In genomic region chr22:43378011-43378704, GRCh38 we compare ENCODE assay signal across 10 cellular contexts. TPM values are rescaled to one million over a fixed set of nuclear protein-coding genes. Genes with fewer than 3 reads are reported as not detected.
A peak's percentile ranks its signal among the peaks of the same experiment; 100 is the strongest.
DNase-seq lines count a peak whose midpoint lies in the region; ATAC-seq, FAIRE-seq and TF ChIP-seq lines count a peak whose summit lies in the region.
"Had no signal": no experiment of that assay in that cellular context is flagged by ENCODE, and none has a peak within 500 bp of the region (broad histone marks: within the 10 kb centered on the region; RNA-seq: fewer than 3 reads in every experiment).

No MANE protein-coding gene starts in this region.

- SMC1A ChIA-PET in GM12878 (lab: Charles Lee; ENCODE audit: uncharacterized antibody, unreplicated experiment): interaction anchor here (1.8 kb wide), 1 partner anchor 104 kb away, joined by 7 read pairs; no protein-coding TSS in a partner anchor

- no peak for TF ChIP-seq POLR2A in GM12878 (IDR thresholded peaks at IDR 0.05; ENCODE audit: low read depth, low read length)

- in situ Hi-C loops in KBM-7 (cut with MboI; ENCODE audit: low pct_unique_long_range_greater_than_20kb, low sequenced_read_pairs) (no loop called here), GM12878 (cut with MboI) (no loop called here)

- peak overlapping the region; percentile 76 for H3K4me2 ChIP-seq in GM12878 (ENCODE audit: control insufficient read depth, insufficient read depth)

- H3K4me3 ChIP-seq in GM12878: peak overlapping the region; percentile 34; the same call in 1 of the 2 replicates
- H3K4me3 ChIP-seq in small intestine (ENCODE audit: low read depth in 1 of 2, low read length in 2 of 2): no peak overlapping the region
- no peak overlapping the region for H3K4me3 ChIP-seq in heart right ventricle

- no peak overlapping the region; the same call in 1 of the 2 replicates for H3K9ac ChIP-seq in GM12878 (ENCODE audit: control insufficient read depth, insufficient read depth, low read length)

- no peaks in the 10 kb centered on the region for H3K79me2 ChIP-seq in GM12878 (ENCODE audit: control insufficient read depth, insufficient read depth, low read length)

- no peaks in the 10 kb centered on the region for H4K20me1 ChIP-seq in GM12878 (ENCODE audit: control insufficient read depth, insufficient read depth)

- BruUV-seq in GM12878 (replicated peaks; lab: Mats Ljungman, UMichigan): no TSS peak

- 1% methylated on average over 7 of the region's 7 CpGs for WGBS in GM12878 (ENCODE audit: insufficient coverage, insufficient replicate concordance, low lambda C conversion rate, missing lambda C conversion rate)
- 11 to 21% (median 12%) methylated on average over 7 of the region's 7 CpGs for WGBS in small intestine, 3 donors
- WGBS in heart right ventricle, 2 donors: 35 to 44% methylated on average over 7 of the region's 7 CpGs

- FAIRE-seq in GM12878 (lab: Jason Lieb, UNC) (peak; percentile 99), small intestine (lab: Jason Lieb, UNC) (no peak)

- H2AFZ ChIP-seq in GM12878 (ENCODE audit: control insufficient read depth, low read depth, low read length): no peak overlapping the region

- DNase-seq in NCI-H1417 (lab: John Stamatoyannopoulos, UW) (peak in 2 of 3 experiments; percentile 5 to 41), NCI-H1417 treated with DMSO at 0.1 percent for 48 hours (lab: John Stamatoyannopoulos, UW) (no peak), KBM-7 (peak; percentile 58), GM12878 (ENCODE audit: low read depth, low spot score) (peak; percentile 63), small intestine (peak; percentile 32), heart right ventricle (no peak), SIG-M5 (lab: John Stamatoyannopoulos, UW) (no peak)
- no peak for DNase-seq in activated CD4-positive, alpha-beta T cell treated with anti-CD3 and anti-CD28 coated beads, Interleukin-2, amount 50 U/mL, for 1 hour
- DNase-seq: activated gamma-delta T cell had no signal

- H3K36me3 ChIP-seq in GM12878 (ENCODE audit: control insufficient read depth in 2 of 2, insufficient read depth in 2 of 2, low read length in 1 of 2) (no peaks in the 10 kb centered on the region), small intestine (ENCODE audit: control insufficient read depth in 2 of 2, insufficient read depth in 2 of 2, low read length in 2 of 2) (no peaks in the 10 kb centered on the region), heart right ventricle (no peaks in the 10 kb centered on the region)

- ATAC-seq in GM12878: peak; percentile 79
- ATAC-seq in heart right ventricle: no peak

- 0 out of 4 replicates have a peak, but pooled peaks of 1 of the 2 experiments have one; percentile 66 for TF ChIP-seq EP300 in GM12878 (IDR thresholded peaks at IDR 0.05; ENCODE audit: borderline replicate concordance in 1 of 2, control insufficient read depth in 1 of 2, low read depth in 2 of 2, low read length in 2 of 2)

- POLR2A ChIA-PET in GM12878 (lab: Charles Lee): no interaction called here

- no peak for TF ChIP-seq RAD21 in GM12878 (IDR thresholded peaks at IDR 0.05; ENCODE audit: insufficient read depth, low read depth, low read length)

- H3K4me1 ChIP-seq in GM12878 (ENCODE audit: control insufficient read depth, insufficient read depth, low read length) (peaks cover 27% of the 10 kb centered on the region), small intestine (ENCODE audit: control insufficient read depth in 2 of 2, insufficient read depth in 1 of 2, low read depth in 1 of 2, low read length in 1 of 2) (peaks cover 0 to 8% of the 10 kb centered on the region in 2 donors), heart right ventricle (peaks cover 0 to 16% (median 0%) of the 10 kb centered on the region in 9 donors)

- peaks cover 10% of the 10 kb centered on the region; the same call in 2 of the 3 replicates for H3K9me3 ChIP-seq in GM12878 (replicated peaks; ENCODE audit: control insufficient read depth, insufficient read depth, low read length)
- H3K9me3 ChIP-seq in small intestine (ENCODE audit: control insufficient read depth, low read depth): no peaks in the 10 kb centered on the region
- H3K9me3 ChIP-seq in heart right ventricle: peaks cover 0 to 12% (median 7%) of the 10 kb centered on the region in 11 donors

- H3K27me3 ChIP-seq in GM12878 (replicated peaks in 1 of 2; ENCODE audit: control insufficient read depth in 2 of 2, insufficient read depth in 2 of 2, low read length in 1 of 2): peaks cover 0 to 2% of the 10 kb centered on the region in 2 experiments; a peak in 2 of 4 replicates
- no peaks in the 10 kb centered on the region for H3K27me3 ChIP-seq in small intestine (ENCODE audit: control insufficient read depth in 2 of 2, insufficient read depth in 2 of 2, low read length in 2 of 2)
- H3K27me3 ChIP-seq in heart right ventricle: peaks cover 0 to 81% (median 44%) of the 10 kb centered on the region in 7 donors

- H3K27ac ChIP-seq in GM12878 (ENCODE audit: control insufficient read depth, insufficient read depth) (peak overlapping the region; percentile 45; the same call in 1 of the 2 replicates), small intestine (ENCODE audit: low read depth in 1 of 2, low read length in 1 of 2) (peak overlapping the region; percentile 26 to 67), heart right ventricle (no peak overlapping the region)
- H3K27ac ChIP-seq: 22Rv1 had no signal

- RAD21 ChIA-PET in GM12878 (lab: Charles Lee; ENCODE audit: unreplicated experiment): interaction anchor here (0.8 kb wide), 1 partner anchor 105 kb away, joined by 3 read pairs; no protein-coding TSS in a partner anchor

- intact Hi-C loops in GM12878 (cut with micrococcal nuclease; ENCODE audit: unreplicated experiment): no loop called here
- intact Hi-C loops in heart right ventricle (cut with DNase I): no loop called here

- CTCF ChIA-PET in GM12878 (lab: Yijun Ruan, JAX): interaction anchor here (0.6 to 2.7 kb wide), 4 partner anchors 10 to 105 kb away, joined by 3 to 13 read pairs (median 7); no protein-coding TSS in a partner anchor

- TF ChIP-seq CTCF in GM12878 (IDR thresholded peaks at IDR 0.05 in 2 of 3, conservative IDR thresholded peaks at IDR 0.05 in 1 of 3; ENCODE audit: control insufficient read depth in 2 of 3, extremely low read depth in 1 of 3, insufficient read depth in 1 of 3, low read depth in 3 of 3, low read length in 3 of 3): no peak
- no peak for TF ChIP-seq CTCF in heart right ventricle (IDR thresholded peaks at IDR 0.05)

TF ChIP-seq in GM12878, 131 proteins besides CTCF, POLR2A, EP300 and RAD21 (continues in another document):
- TF ChIP-seq, protein P1, sequence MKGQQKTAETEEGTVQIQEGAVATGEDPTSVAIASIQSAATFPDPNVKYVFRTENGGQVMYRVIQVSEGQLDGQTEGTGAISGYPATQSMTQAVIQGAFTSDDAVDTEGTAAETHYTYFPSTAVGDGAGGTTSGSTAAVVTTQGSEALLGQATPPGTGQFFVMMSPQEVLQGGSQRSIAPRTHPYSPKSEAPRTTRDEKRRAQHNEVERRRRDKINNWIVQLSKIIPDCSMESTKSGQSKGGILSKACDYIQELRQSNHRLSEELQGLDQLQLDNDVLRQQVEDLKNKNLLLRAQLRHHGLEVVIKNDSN (IDR thresholded peaks at IDR 0.05; ENCODE audit: borderline replicate concordance, extremely low read length, insufficient read depth, low read depth, low read length): peak; percentile 69
- TF ChIP-seq TCF3 (IDR thresholded peaks at IDR 0.05; ENCODE audit: borderline replicate concordance, insufficient read depth, low read depth, low read length) (no peak), CHD4 (IDR thresholded peaks at IDR 0.05) (no peak), POU2F2 (IDR thresholded peaks at IDR 0.05; ENCODE audit: borderline replicate concordance, low read depth, low read length) (0 out of 3 replicates have a peak, but pooled peaks have one; percentile 35)

RNA-seq across cellular contexts. Expression of gene MPPED1, which starts 33.7 kb away (rescaled TPM):
- total RNA-seq in GM12878 (2013; cell fraction: nucleolus; rRNA removed): not detected in 2 replicates
- total RNA-seq in GM12878 (2014; rRNA removed) (0.11 TPM in 1 of 2 replicates, not detected in the other), GM12878 (2014; rRNA removed; fragmentation: Illumina TruSeq; extraction: Trizol) (not detected in 2 replicates), GM12878 (2021) (not detected in 2 replicates), heart right ventricle (not detected)
- polyA plus RNA-seq in GM12878 (2011; ENCODE audit: low read depth): not detected
- polyA plus RNA-seq in GM12878 (2011; rRNA removed) (not detected in 2 replicates), GM12878 (2014; fragmentation: Illumina TruSeq; extraction: Trizol) (not detected in 2 replicates), GM12878 (2014; fragmentation: Nextera tagmentation; extraction: Ambion mirVana) (not detected), GM12878 (2014; rRNA removed) (not detected in 2 replicates), GM12878 (2016; fragmentation: Nextera tagmentation; extraction: Ambion mirVana) (not detected), small intestine (1 to 10 TPM in 1 of 3 donors, under 1 TPM in 1, not detected in 1; 0.01 to 1.4 TPM), heart right ventricle (under 1 TPM in 1 of 2 donors, not detected in 1; 0.01 TPM)
- polyA plus RNA-seq in GM12878 (2011; cell fraction: cytosol; rRNA removed): not detected in 2 replicates
- polyA plus RNA-seq in GM12878 (2011; cell fraction: nucleus; rRNA removed): not detected in 2 replicates
- polyA plus RNA-seq in GM12878 (2012): not detected in 2 replicates
- not detected in 2 replicates for polyA minus RNA-seq in GM12878 (2011; rRNA and poly(A)+ RNA removed)
- not detected in 2 replicates for polyA minus RNA-seq in GM12878 (2011; cell fraction: cytosol; rRNA and poly(A)+ RNA removed)
- polyA minus RNA-seq in GM12878 (2011; cell fraction: nucleus; rRNA and poly(A)+ RNA removed): not detected in 2 replicates

RNA-seq across cellular contexts. Expression of gene SCUBE1, which starts 35.0 kb away (rescaled TPM):
- total RNA-seq in GM12878 (2013; cell fraction: nucleolus; rRNA removed): not detected in 2 replicates
- total RNA-seq in GM12878 (2014; rRNA removed): not detected in 2 replicates
- not detected in 2 replicates for total RNA-seq in GM12878 (2014; rRNA removed; fragmentation: Illumina TruSeq; extraction: Trizol)
- not detected in 2 replicates for total RNA-seq in GM12878 (2021)
- polyA plus RNA-seq in GM12878 (2011; ENCODE audit: low read depth): not detected
- not detected in 2 replicates for polyA plus RNA-seq in GM12878 (2011; rRNA removed)
- polyA plus RNA-seq in GM12878 (2011; cell fraction: cytosol; rRNA removed): not detected in 2 replicates
- polyA plus RNA-seq in GM12878 (2011; cell fraction: nucleus; rRNA removed): 0.01 and 0.23 TPM in 2 replicates
- polyA plus RNA-seq in GM12878 (2012): not detected in 2 replicates
- polyA plus RNA-seq in GM12878 (2014; fragmentation: Illumina TruSeq; extraction: Trizol): not detected in 2 replicates
- not detected for polyA plus RNA-seq in GM12878 (2014; fragmentation: Nextera tagmentation; extraction: Ambion mirVana)
- 0.01 TPM in 1 of 2 replicates, not detected in the other for polyA plus RNA-seq in GM12878 (2014; rRNA removed)
- not detected for polyA plus RNA-seq in GM12878 (2016; fragmentation: Nextera tagmentation; extraction: Ambion mirVana)
- not detected in 2 replicates for polyA minus RNA-seq in GM12878 (2011; rRNA and poly(A)+ RNA removed)
- polyA minus RNA-seq in GM12878 (2011; cell fraction: cytosol; rRNA and poly(A)+ RNA removed): not detected in 2 replicates
- polyA minus RNA-seq in GM12878 (2011; cell fraction: nucleus; rRNA and poly(A)+ RNA removed): not detected in 2 replicates
- 1 to 10 TPM in 1 of 3 donors, under 1 TPM in 2; 0.45 to 5.4 (median 0.54) TPM for polyA plus RNA-seq in small intestine
- total RNA-seq in heart right ventricle: under 1 TPM in 9 of 10 donors, not detected in 1; 0.05 to 0.60 (median 0.23) TPM
- polyA plus RNA-seq in heart right ventricle: under 1 TPM; 0.01 to 0.07 TPM

Comparison
In these comparisons a context has a peak if more than half of its experiments do, and no peak if none do; other contexts are left out.
1. DNase-seq: peak in NCI-H1417 (2 of 3), KBM-7 (single experiment), GM12878 (single experiment) and small intestine (single experiment); none in NCI-H1417 treated with DMSO at 0.1 percent for 48 hours (single experiment), heart right ventricle (0 of 2), activated CD4-positive, alpha-beta T cell treated with anti-CD3 and anti-CD28 coated beads, Interleukin-2, amount 50 U/mL, for 1 hour (single experiment) and SIG-M5 (single experiment).
2. H3K27ac ChIP-seq: peak in GM12878 (single experiment) and small intestine (2 of 2); none in heart right ventricle (0 of 10).